In genomic region chr1:203901581-203901980, GRCh38 we compare ENCODE assay signal across 8 cellular contexts.
"Had no signal": no experiment of that assay in that cellular context is flagged by ENCODE, and none has a peak within 500 bp of the region (broad histone marks: within the 10 kb centered on the region; RNA-seq: fewer than 3 reads in every experiment).

No MANE protein-coding gene starts in this region.

- H2AFZ ChIP-seq: GM23338 had no signal

- H3K27ac Mint-ChIP-seq: GM23338, H9, IgD-negative memory B cell had no signal

- H3K27me3 Mint-ChIP-seq: IgD-negative memory B cell had no signal

- ATAC-seq: GM23338 had no signal

- H3K4me2 ChIP-seq: GM23338 had no signal

- DNase-seq: H9, HCEC 1CT, KBM-7 had no signal

- H3K36me3 Mint-ChIP-seq: IgD-negative memory B cell had no signal

- H3K4me1 Mint-ChIP-seq: GM23338, H9, IgD-negative memory B cell had no signal

- H3K4me3 Mint-ChIP-seq: GM23338, H9, IgD-negative memory B cell had no signal

- H3K27ac ChIP-seq: HL-60 had no signal

- FAIRE-seq: H1, H54 had no signal

- H3K4me3 ChIP-seq: GM23338 had no signal
